Comparison of ENCODE assay signal across 8 cellular contexts in the genomic region with DNA sequence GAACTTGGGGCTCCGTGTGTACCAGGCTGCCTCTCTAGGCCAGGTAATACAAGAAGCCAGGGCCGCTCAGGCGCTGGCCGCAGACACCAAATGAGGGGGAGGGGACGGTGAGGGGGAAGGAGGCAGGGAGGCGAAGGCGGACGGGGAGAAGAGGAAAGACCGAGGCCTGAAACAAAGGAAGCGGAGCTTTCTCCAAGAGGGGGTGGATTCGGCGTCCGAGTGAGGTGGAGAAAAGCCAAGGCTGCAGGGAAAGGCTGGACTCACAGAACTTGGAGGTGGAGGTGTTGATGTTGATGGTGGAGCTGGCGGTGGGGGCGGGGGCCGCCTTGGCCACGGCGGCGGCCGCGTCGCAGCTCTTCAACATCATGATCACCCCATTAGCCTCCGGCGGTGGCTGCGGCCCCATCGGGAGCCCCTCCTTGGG. TPM values are rescaled to one million over a fixed set of nuclear protein-coding genes. Genes with fewer than 3 reads are reported as not detected.
DNase-seq lines count a peak whose midpoint lies in the region; ATAC-seq and TF ChIP-seq lines count a peak whose summit lies in the region.

No MANE protein-coding gene starts in this region.

- H3K36me3 ChIP-seq in BJ (ENCODE audit: control insufficient read depth, insufficient read depth, low read length), result no peaks in the 10 kb centered on the region

- H3K27ac Mint-ChIP-seq in brain, result peak overlapping the region; percentile 91 to 98 (median 97)

- peaks cover 10% of the 10 kb centered on the region for H3K27me3 Mint-ChIP-seq in brain

- no peaks in the 10 kb centered on the region for H3K27me3 ChIP-seq in BJ (ENCODE audit: control insufficient read depth, insufficient read depth, low read length)

- peaks cover 18% of the 10 kb centered on the region for H3K36me3 Mint-ChIP-seq in brain

- CTCF ChIA-PET in BJ (lab: Yijun Ruan, JAX), result interaction anchor here (1.1 to 1.8 kb wide), 3 partner anchors 18 to 186 kb away, joined by 3 to 5 read pairs (median 3); no protein-coding TSS in a partner anchor

- TF ChIP-seq CTCF in BJ (IDR thresholded peaks at IDR 0.05; ENCODE audit: insufficient read depth, low read depth, low read length) (no peak), brain (conservative IDR thresholded peaks at IDR 0.05) (no peak)

- peak; percentile 7 for ATAC-seq in GM19324 (IDR thresholded peaks at IDR 0.05; ENCODE audit: low FRiP score, unreplicated experiment)
- peak; percentile 8 for ATAC-seq in HG03442 (IDR thresholded peaks at IDR 0.05; ENCODE audit: unreplicated experiment)
- ATAC-seq in GM19023 (IDR thresholded peaks at IDR 0.05; ENCODE audit: unreplicated experiment), result no peak

- peak overlapping the region; percentile 88 to 97 (median 95) for H3K4me3 Mint-ChIP-seq in brain

- H3K9me3 Mint-ChIP-seq in brain, result peaks cover 0 to 3% (median 0%) of the 10 kb centered on the region in 5 experiments

- POLR2A ChIA-PET in BJ (lab: Charles Lee), result no interaction called here

- H3K4me1 Mint-ChIP-seq in brain, result peaks cover 48% of the 10 kb centered on the region

- peak overlapping the region; percentile 91 for H3K4me3 ChIP-seq in BJ (ENCODE audit: low read depth, low read length)
- H3K4me3 ChIP-seq in skin epidermis, result peak overlapping the region; percentile 91 to 99 (median 93)

- no peak for DNase-seq in BJ (ENCODE audit: low read depth)
- DNase-seq in T follicular helper cell (ENCODE audit: low read depth), result peak; percentile 19
- DNase-seq in iPS-NIHi11 (ENCODE audit: low spot score), result peak; percentile 65

- peak overlapping the region; percentile 78 to 97 (median 90) for H3K27ac ChIP-seq in skin epidermis

RNA-seq across cellular contexts. Expression of gene CACUL1, which starts 0.6 kb away (rescaled TPM):
- polyA plus RNA-seq in BJ (2011; rRNA removed) (7.3 and 13.2 TPM in 2 replicates), brain (ENCODE audit: insufficient read depth, low read depth, low replicate concordance) (5.5 TPM)
- polyA minus RNA-seq in BJ (2011; rRNA and poly(A)+ RNA removed), result 11.6 and 14.9 TPM in 2 replicates
